Comparison of ENCODE assay signal across 10 cellular contexts in genomic region chr3:21551019-21551418, GRCh38.
A peak's percentile ranks its signal among the peaks of the same experiment; 100 is the strongest.
DNase-seq lines count a peak whose midpoint lies in the region; ATAC-seq and TF ChIP-seq lines count a peak whose summit lies in the region.
"Had no signal": no experiment of that assay in that cellular context is flagged by ENCODE, and none has a peak within 500 bp of the region (broad histone marks: within the 10 kb centered on the region; RNA-seq: fewer than 3 reads in every experiment).

No MANE protein-coding gene starts in this region.

- no peak overlapping the region for H3K4me3 Mint-ChIP-seq in Calu3 (ENCODE audit: low read depth, unreplicated experiment)

- CTCF ChIA-PET in Calu3 (lab: Charles Lee), result interaction anchor here (0.5 to 0.6 kb wide), 2 partner anchors 200 to 335 kb away, joined by 3 read pairs; no protein-coding TSS in a partner anchor

- no peak for ATAC-seq in GM19328 (IDR thresholded peaks at IDR 0.05; ENCODE audit: unreplicated experiment)
- ATAC-seq: body of pancreas, psoas muscle had no signal

- intact Hi-C loops in Calu3 (cut with micrococcal nuclease; ENCODE audit: unreplicated experiment), result loop anchor here (1.0 to 5.0 kb wide), 2 partner anchors 1039 to 1211 kb away; no protein-coding TSS in a partner anchor

- DNase-seq in Calu3 (peak; percentile 14), HT1080 (ENCODE audit: low read depth) (peak; percentile 63), amniotic epithelial cell (ENCODE audit: low read depth) (peak; percentile 10), iPS-NIHi7 (ENCODE audit: extremely low spot score) (peak; percentile 10), activated gamma-delta T cell (lab: John Stamatoyannopoulos, UW) (no peak)
- no peak for DNase-seq in activated CD4-positive, alpha-beta T cell treated with anti-CD3 and anti-CD28 coated beads for 4 hours
- no peak for DNase-seq in stimulated activated CD4-positive, alpha-beta T cell treated with anti-CD3 and anti-CD28 coated beads, Interleukin-4, amount 100 ng/mL, for 24 hours
- DNase-seq: body of pancreas, psoas muscle had no signal

- H3K4me1 Mint-ChIP-seq in Calu3 (ENCODE audit: low read depth, unreplicated experiment), result no peaks in the 10 kb centered on the region

- no TSS peak for BruUV-seq in Calu3 (replicated peaks; lab: Mats Ljungman, UMichigan)

- H3K27me3 Mint-ChIP-seq in Calu3 (ENCODE audit: unreplicated experiment), result no peaks in the 10 kb centered on the region

- no peak overlapping the region for H3K27ac Mint-ChIP-seq in Calu3 (ENCODE audit: unreplicated experiment)

- H3K36me3 Mint-ChIP-seq in Calu3 (ENCODE audit: insufficient read depth, unreplicated experiment), result no peaks in the 10 kb centered on the region

- TF ChIP-seq CTCF in Calu3 (IDR thresholded peaks at IDR 0.05; ENCODE audit: unreplicated experiment), result no peak

- no peaks in the 10 kb centered on the region for H3K9me3 Mint-ChIP-seq in Calu3 (ENCODE audit: low read depth, unreplicated experiment)

Comparison
In these comparisons a context has a peak if more than half of its experiments do, and no peak if none do; other contexts are left out.
1. DNase-seq: peak in Calu3 (single experiment), HT1080 (single experiment), amniotic epithelial cell (single experiment) and iPS-NIHi7 (single experiment); none in activated CD4-positive, alpha-beta T cell treated with anti-CD3 and anti-CD28 coated beads for 4 hours (0 of 2), stimulated activated CD4-positive, alpha-beta T cell treated with anti-CD3 and anti-CD28 coated beads, Interleukin-4, amount 100 ng/mL, for 24 hours (single experiment) and activated gamma-delta T cell (single experiment).